ENCODE assay signal across 7 cellular contexts in the genomic region with DNA sequence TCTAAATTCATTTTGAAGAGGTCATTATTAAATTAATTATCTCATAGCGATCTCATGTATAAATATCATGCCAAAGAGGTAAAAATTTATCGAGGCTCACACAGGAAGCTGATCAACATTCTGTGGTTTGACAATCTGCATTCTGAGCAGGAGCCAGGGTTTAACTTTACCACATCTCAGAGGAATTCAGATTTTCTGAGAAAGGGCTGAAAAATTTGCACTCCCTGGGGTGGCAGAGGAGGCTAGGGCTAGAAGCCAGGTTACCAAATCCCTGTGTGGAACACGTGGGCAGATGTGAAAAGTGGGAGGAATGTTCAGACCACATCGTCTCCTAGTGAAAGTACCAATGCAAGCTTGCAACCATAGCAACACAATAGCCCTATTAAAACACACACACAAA.
DNase-seq lines count a peak whose midpoint lies in the region; ATAC-seq and TF ChIP-seq lines count a peak whose summit lies in the region.

No MANE protein-coding gene starts in this region.

- ATAC-seq in heart left ventricle (peak; percentile 41 to 88 (median 82)), HG03469 (IDR thresholded peaks at IDR 0.05; ENCODE audit: unreplicated experiment) (no peak)

- H3K4me3 Mint-ChIP-seq in HFFc6 = peak overlapping the region; percentile 3
- H3K4me3 Mint-ChIP-seq in activated T-cell treated with anti-CD3 and anti-CD28 coated beads, Interleukin-2, amount 50 U/mL, for 24 hours = peak overlapping the region; percentile 8

- no peak for TF ChIP-seq CTCF in HFFc6 (IDR thresholded peaks at IDR 0.05)
- no peak for TF ChIP-seq CTCF in heart left ventricle (IDR thresholded peaks at IDR 0.05)

- H3K4me1 ChIP-seq in heart left ventricle = peaks cover 0 to 25% (median 0%) of the 10 kb centered on the region in 12 donors

- 50 to 65% (median 56%) methylated on average over 4 of the region's 4 CpGs for WGBS in heart left ventricle, 4 donors

- H3K27ac Mint-ChIP-seq in HFFc6 = peak overlapping the region; percentile 78
- H3K27ac Mint-ChIP-seq in activated T-cell treated with anti-CD3 and anti-CD28 coated beads, Interleukin-2, amount 50 U/mL, for 24 hours = peak overlapping the region; percentile 79

- peaks cover 20% of the 10 kb centered on the region for H3K9me3 Mint-ChIP-seq in HFFc6
- peaks cover 15% of the 10 kb centered on the region for H3K9me3 Mint-ChIP-seq in activated T-cell treated with anti-CD3 and anti-CD28 coated beads, Interleukin-2, amount 50 U/mL, for 24 hours

- H3K4me1 Mint-ChIP-seq in HFFc6 (ENCODE audit: low read depth) = peaks cover 76% of the 10 kb centered on the region
- peaks cover 86% of the 10 kb centered on the region for H3K4me1 Mint-ChIP-seq in activated T-cell treated with anti-CD3 and anti-CD28 coated beads, Interleukin-2, amount 50 U/mL, for 24 hours (ENCODE audit: low read depth)

- no peak overlapping the region for H3K4me3 ChIP-seq in heart left ventricle

- H3K27me3 ChIP-seq in heart left ventricle = no peaks in the 10 kb centered on the region

- TF ChIP-seq POLR2A in heart left ventricle (IDR thresholded peaks at IDR 0.05) = no peak

- intact Hi-C loops in heart left ventricle (cut with DNase I) = loop anchor here in 1 of 10 donors (10.0 kb wide), 1 partner anchor 99 kb away; the partner anchor contains the start of gene CD28

- H3K27me3 Mint-ChIP-seq in HFFc6 (ENCODE audit: insufficient read depth) = peaks cover under 1% of the 10 kb centered on the region
- no peaks in the 10 kb centered on the region for H3K27me3 Mint-ChIP-seq in activated T-cell treated with anti-CD3 and anti-CD28 coated beads, Interleukin-2, amount 50 U/mL, for 24 hours

- H3K36me3 ChIP-seq in heart left ventricle = no peaks in the 10 kb centered on the region

- DNase-seq in HFFc6 (peak; percentile 97), heart left ventricle (peak in 3 of 5 donors; percentile 37 to 56 (median 39)), DMS114 treated with DMSO at 0.1 percent for 48 hours (lab: John Stamatoyannopoulos, UW; ENCODE audit: unreplicated experiment) (no peak), NCI-H2081 (lab: John Stamatoyannopoulos, UW) (no peak)
- no peak for DNase-seq in activated T-cell treated with anti-CD3 and anti-CD28 coated beads, Interleukin-2, amount 50 U/mL, for 24 hours
- DNase-seq in stimulated activated CD8-positive, alpha-beta memory T cell treated with anti-CD3 and anti-CD28 coated beads, Interleukin-4, amount 100 ng/mL, for 48 hours = peak; percentile 64

- H3K36me3 Mint-ChIP-seq in HFFc6 (ENCODE audit: low read depth) = peaks cover 21% of the 10 kb centered on the region
- H3K36me3 Mint-ChIP-seq in activated T-cell treated with anti-CD3 and anti-CD28 coated beads, Interleukin-2, amount 50 U/mL, for 24 hours (ENCODE audit: low read depth) = peaks cover 7% of the 10 kb centered on the region

- H3K27ac ChIP-seq in heart left ventricle = peak overlapping the region in 5 of 12 donors; percentile 22 to 74 (median 56)

- H3K9me3 ChIP-seq in heart left ventricle = peaks cover 0 to 36% (median 5%) of the 10 kb centered on the region in 12 donors

Comparison
In these comparisons a context has a peak if more than half of its experiments do, and no peak if none do; other contexts are left out.
1. DNase-seq: peak in HFFc6 (single experiment), heart left ventricle (3 of 5) and stimulated activated CD8-positive, alpha-beta memory T cell treated with anti-CD3 and anti-CD28 coated beads, Interleukin-4, amount 100 ng/mL, for 48 hours (single experiment); none in activated T-cell treated with anti-CD3 and anti-CD28 coated beads, Interleukin-2, amount 50 U/mL, for 24 hours (single experiment), DMS114 treated with DMSO at 0.1 percent for 48 hours (single experiment) and NCI-H2081 (0 of 2).